24 cellular contexts compared by ENCODE assay signal in the genomic region with DNA sequence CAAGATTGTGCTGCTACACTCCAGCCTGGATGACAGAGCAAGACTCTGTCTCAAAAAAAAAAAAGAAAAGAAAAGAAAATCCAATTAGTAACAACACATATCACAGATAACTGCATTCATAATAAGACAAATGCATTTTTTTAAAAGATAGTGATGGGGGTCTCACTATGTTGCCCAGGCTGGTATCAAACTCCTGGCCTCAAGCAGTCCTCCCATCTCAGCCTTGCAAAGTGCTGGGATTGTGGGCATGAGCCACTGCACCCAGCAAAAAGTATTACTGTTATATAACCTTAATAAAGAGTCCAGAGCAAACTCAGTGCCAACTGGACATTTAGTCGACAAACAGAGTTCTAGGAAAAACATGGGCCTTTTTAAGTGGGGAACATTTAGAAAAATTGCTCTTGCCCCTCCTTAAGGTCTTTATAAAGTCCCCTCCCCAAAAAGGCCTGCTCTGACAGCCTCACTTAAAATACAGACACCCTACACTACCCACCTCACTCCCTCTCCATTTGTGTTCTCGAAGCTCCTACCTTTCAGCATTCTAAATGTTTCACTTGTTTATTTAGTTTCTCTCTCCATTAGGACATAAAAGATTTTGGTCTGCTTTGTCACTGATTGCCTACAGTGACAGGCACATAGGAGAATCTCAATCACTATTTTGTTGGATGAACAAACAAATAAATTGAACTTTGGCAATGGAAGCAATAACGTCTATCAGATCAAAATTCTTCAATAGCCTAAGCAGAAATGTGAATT. TPM values are rescaled to one million over a fixed set of nuclear protein-coding genes. Genes with fewer than 3 reads are reported as not detected.
DNase-seq lines count a peak whose midpoint lies in the region; ATAC-seq and TF ChIP-seq lines count a peak whose summit lies in the region.
"Had no signal": no experiment of that assay in that cellular context is flagged by ENCODE, and none has a peak within 500 bp of the region (broad histone marks: within the 10 kb centered on the region; RNA-seq: fewer than 3 reads in every experiment).

No MANE protein-coding gene starts in this region.

- no peak for ATAC-seq in activated naive CD8-positive, alpha-beta T cell treated with anti-CD3 and anti-CD28 coated beads, Interleukin-2, amount 50 U/mL, for 24 hours
- no peak for ATAC-seq in memory B cell (ENCODE audit: low read depth)
- ATAC-seq in natural killer cell, result no peak
- ATAC-seq: gastrocnemius medialis; GM12878; K562; left lung; stimulated activated naive CD8-positive, alpha-beta T cell treated with anti-CD3 and anti-CD28 coated beads, Interleukin-15, Interleukin-2, amounts not matched to agents 100 U/mL and 50 U/mL, for 24 hours; WTC11 had no signal

- H3K4me1 Mint-ChIP-seq in activated naive CD8-positive, alpha-beta T cell treated with anti-CD3 and anti-CD28 coated beads, Interleukin-2, amount 50 U/mL, for 24 hours, result peaks cover 22% of the 10 kb centered on the region
- H3K4me1 Mint-ChIP-seq in activated naive CD8-positive, alpha-beta T cell treated with anti-CD3 and anti-CD28 coated beads for 36 hours, result peaks cover 28% of the 10 kb centered on the region
- H3K4me1 Mint-ChIP-seq in memory B cell, result peaks cover 21% of the 10 kb centered on the region
- H3K4me1 Mint-ChIP-seq in natural killer cell, result peaks cover 31 to 35% of the 10 kb centered on the region in 2 donors

- DNase-seq in activated naive CD8-positive, alpha-beta T cell treated with anti-CD3 and anti-CD28 coated beads, Interleukin-2, amount 50 U/mL, for 24 hours, result no peak
- no peak for DNase-seq in activated naive CD8-positive, alpha-beta T cell treated with anti-CD3 and anti-CD28 coated beads for 36 hours
- DNase-seq in memory B cell (ENCODE audit: low spot score in 2 of 2) (no peak), T-helper 9 cell (no peak), HuH-7.5 (ENCODE audit: low spot score) (no peak), hepatic stellate cell (ENCODE audit: low spot score) (no peak), natural killer cell (no peak)
- DNase-seq: activated gamma-delta T cell treated with Interleukin-2 at 50 U/mL for 16 hours; CD4-positive, alpha-beta memory T cell; gastrocnemius medialis; left lung; MG63; NCI-H1105 treated with DMSO at 0.1 percent for 48 hours; NCI-H2107; NCI-H446 treated with DMSO at 0.1 percent for 48 hours; NCI-H82; psoas muscle; stimulated activated naive CD8-positive, alpha-beta T cell treated with anti-CD3 and anti-CD28 coated beads, Interleukin-15, Interleukin-2, amounts not matched to agents 100 U/mL and 50 U/mL, for 24 hours; SW 1271; thyroid gland had no signal

- no peaks in the 10 kb centered on the region for H3K27me3 Mint-ChIP-seq in activated naive CD8-positive, alpha-beta T cell treated with anti-CD3 and anti-CD28 coated beads, Interleukin-2, amount 50 U/mL, for 24 hours
- H3K27me3 Mint-ChIP-seq in activated naive CD8-positive, alpha-beta T cell treated with anti-CD3 and anti-CD28 coated beads for 36 hours, result no peaks in the 10 kb centered on the region
- H3K27me3 Mint-ChIP-seq in memory B cell, result no peaks in the 10 kb centered on the region
- H3K27me3 Mint-ChIP-seq in natural killer cell (ENCODE audit: low read depth in 2 of 2), result no peaks in the 10 kb centered on the region
- H3K27me3 Mint-ChIP-seq: CD4-positive, alpha-beta memory T cell had no signal

- peaks cover 18% of the 10 kb centered on the region for H3K36me3 Mint-ChIP-seq in activated naive CD8-positive, alpha-beta T cell treated with anti-CD3 and anti-CD28 coated beads, Interleukin-2, amount 50 U/mL, for 24 hours (ENCODE audit: low read depth)
- peaks cover 9% of the 10 kb centered on the region for H3K36me3 Mint-ChIP-seq in activated naive CD8-positive, alpha-beta T cell treated with anti-CD3 and anti-CD28 coated beads for 36 hours
- H3K36me3 Mint-ChIP-seq in memory B cell (peaks cover 11% of the 10 kb centered on the region), natural killer cell (no peaks in the 10 kb centered on the region)
- H3K36me3 Mint-ChIP-seq: WTC11 had no signal

- peak overlapping the region; percentile 39 for H3K27ac ChIP-seq in cingulate gyrus (ENCODE audit: low read depth, low read length)
- H3K27ac ChIP-seq: gastrocnemius medialis, left lung, psoas muscle, thyroid gland had no signal

- intact Hi-C loops in natural killer cell (cut with micrococcal nuclease), result no loop called here

- H3K27ac Mint-ChIP-seq in activated naive CD8-positive, alpha-beta T cell treated with anti-CD3 and anti-CD28 coated beads, Interleukin-2, amount 50 U/mL, for 24 hours, result peak overlapping the region; percentile 14
- H3K27ac Mint-ChIP-seq in activated naive CD8-positive, alpha-beta T cell treated with anti-CD3 and anti-CD28 coated beads for 36 hours, result no peak overlapping the region
- H3K27ac Mint-ChIP-seq in memory B cell (peak overlapping the region; percentile 29), natural killer cell (peak overlapping the region in 1 of 2 donors; percentile 25)
- H3K27ac Mint-ChIP-seq: CD4-positive, alpha-beta memory T cell; WTC11 had no signal

- no peaks in the 10 kb centered on the region for H3K9me3 Mint-ChIP-seq in activated naive CD8-positive, alpha-beta T cell treated with anti-CD3 and anti-CD28 coated beads, Interleukin-2, amount 50 U/mL, for 24 hours
- H3K9me3 Mint-ChIP-seq in activated naive CD8-positive, alpha-beta T cell treated with anti-CD3 and anti-CD28 coated beads for 36 hours, result no peaks in the 10 kb centered on the region
- H3K9me3 Mint-ChIP-seq in memory B cell (no peaks in the 10 kb centered on the region), natural killer cell (no peaks in the 10 kb centered on the region)
- H3K9me3 Mint-ChIP-seq: CD4-positive, alpha-beta memory T cell; WTC11 had no signal

- no peak overlapping the region for H3K4me3 Mint-ChIP-seq in activated naive CD8-positive, alpha-beta T cell treated with anti-CD3 and anti-CD28 coated beads, Interleukin-2, amount 50 U/mL, for 24 hours
- no peak overlapping the region for H3K4me3 Mint-ChIP-seq in activated naive CD8-positive, alpha-beta T cell treated with anti-CD3 and anti-CD28 coated beads for 36 hours
- H3K4me3 Mint-ChIP-seq in memory B cell, result no peak overlapping the region
- no peak overlapping the region for H3K4me3 Mint-ChIP-seq in natural killer cell
- H3K4me3 Mint-ChIP-seq: CD4-positive, alpha-beta memory T cell; WTC11 had no signal

- no peak for TF ChIP-seq CTCF in natural killer cell (IDR thresholded peaks at IDR 0.05)

RNA-seq across cellular contexts. Expression of a gene that starts 7.5 kb away (rescaled TPM):
- total RNA-seq in activated naive CD8-positive, alpha-beta T cell treated with anti-CD3 and anti-CD28 coated beads for 36 hours, result 10 to 100 TPM; 36.8 to 37.8 TPM
- 10 to 100 TPM; 22.0 to 23.3 (median 22.0) TPM for total RNA-seq in natural killer cell

RNA-seq across cellular contexts. Expression of a gene that starts 42.8 kb away (rescaled TPM):
- total RNA-seq in activated naive CD8-positive, alpha-beta T cell treated with anti-CD3 and anti-CD28 coated beads for 36 hours, result 10 to 100 TPM; 62.7 to 64.8 TPM
- 10 to 100 TPM; 34.5 to 40.1 (median 38.4) TPM for total RNA-seq in natural killer cell
